Comparison of ENCODE assay signal across 8 cellular contexts in the genomic region with DNA sequence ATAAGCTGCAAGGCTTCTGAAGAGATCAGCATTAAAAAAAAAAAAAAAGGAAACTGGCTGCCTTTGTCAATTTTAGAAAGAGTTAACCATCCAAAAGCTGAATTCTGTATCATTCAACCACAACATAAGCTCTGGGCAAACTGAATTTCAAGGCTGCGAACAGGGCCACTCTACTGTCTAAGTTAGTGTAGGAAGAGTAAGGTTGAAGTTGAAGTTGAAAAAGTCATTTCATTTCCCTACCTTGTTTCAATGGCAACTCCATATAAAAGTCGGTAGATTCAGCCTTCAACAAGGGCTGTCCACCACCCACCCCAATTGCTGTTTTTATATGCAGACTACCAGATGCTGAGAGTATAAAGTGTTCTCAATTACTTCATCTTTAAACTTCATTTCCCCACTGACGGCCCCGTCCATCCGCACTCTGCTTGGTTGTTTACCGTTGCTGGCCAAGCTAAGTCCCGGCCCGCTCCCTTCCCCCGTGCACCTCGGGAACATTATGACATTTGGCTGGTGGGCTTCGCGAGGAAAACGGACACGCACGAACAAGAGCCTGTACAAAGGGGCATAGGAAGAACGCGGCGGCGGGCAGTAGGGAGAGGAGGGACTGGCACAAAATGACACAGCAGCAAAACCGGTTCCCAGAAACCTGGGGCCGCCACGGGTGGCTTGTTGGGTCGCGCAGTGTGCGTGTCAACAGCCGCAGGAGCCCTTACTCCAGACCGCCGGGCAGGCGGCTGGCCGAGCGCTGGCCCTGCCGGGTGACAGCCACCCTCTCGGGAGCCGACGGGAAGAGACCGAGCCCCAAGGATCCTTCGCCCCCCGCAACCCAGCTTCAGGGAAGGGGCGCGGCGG.
A peak's percentile ranks its signal among the peaks of the same experiment; 100 is the strongest.
DNase-seq lines count a peak whose midpoint lies in the region; ATAC-seq and TF ChIP-seq lines count a peak whose summit lies in the region.

No MANE protein-coding gene starts in this region.

- H3K27ac ChIP-seq in BLaER1 treated with 17β-estradiol and CSF1 and Interleukin-3, amounts not matched to agents 10 nM and 100 nM = peak overlapping the region; percentile 55 to 96 (median 92)
- peak overlapping the region; percentile 80 for H3K27ac ChIP-seq in SU-DHL-6 (ENCODE audit: low read depth, low read length)
- H3K27ac ChIP-seq in layer of hippocampus (ENCODE audit: low read depth, low read length) = peak overlapping the region; percentile 80

- no peaks in the 10 kb centered on the region for H3K27me3 Mint-ChIP-seq in central memory CD8-positive, alpha-beta T cell

- peak overlapping the region; percentile 89 to 96 (median 94) for H3K9ac ChIP-seq in BLaER1 treated with 17β-estradiol and CSF1 and Interleukin-3, amounts not matched to agents 10 nM and 100 nM
- H3K9ac ChIP-seq in SU-DHL-6 (ENCODE audit: low read length) = peak overlapping the region; percentile 90

- H3K36me3 Mint-ChIP-seq in central memory CD8-positive, alpha-beta T cell (ENCODE audit: insufficient read depth) = peaks cover 24% of the 10 kb centered on the region

- no peaks in the 10 kb centered on the region for H3K9me3 ChIP-seq in BLaER1 treated with 17β-estradiol and CSF1 and Interleukin-3, amounts not matched to agents 10 nM and 100 nM (replicated peaks in 1 of 11)
- no peaks in the 10 kb centered on the region for H3K9me3 ChIP-seq in SU-DHL-6 (ENCODE audit: insufficient read depth, low read length)

- no peaks in the 10 kb centered on the region for H3K27me3 ChIP-seq in BLaER1 treated with 17β-estradiol and CSF1 and Interleukin-3, amounts not matched to agents 10 nM and 100 nM
- H3K27me3 ChIP-seq in SU-DHL-6 (ENCODE audit: low read length) (no peaks in the 10 kb centered on the region), layer of hippocampus (ENCODE audit: control insufficient read depth, insufficient read depth, low read length) (no peaks in the 10 kb centered on the region)

- H3F3A ChIP-seq in SU-DHL-6 (ENCODE audit: insufficient read depth) = peaks cover 20% of the 10 kb centered on the region

- H3K9me2 ChIP-seq in SU-DHL-6 (replicated peaks; ENCODE audit: insufficient read depth, low read length) = no peaks in the 10 kb centered on the region

- peaks cover 55% of the 10 kb centered on the region for H3K4me1 Mint-ChIP-seq in central memory CD8-positive, alpha-beta T cell

- peak overlapping the region; percentile 70 to 98 (median 86) for H3K4me2 ChIP-seq in BLaER1 treated with 17β-estradiol and CSF1 and Interleukin-3, amounts not matched to agents 10 nM and 100 nM
- peak overlapping the region; percentile 99 for H3K4me2 ChIP-seq in SU-DHL-6 (ENCODE audit: low read depth, low read length, poor library complexity, severe bottlenecking)

- DNase-seq in central memory CD8-positive, alpha-beta T cell (ENCODE audit: low spot score in 2 of 2) = no peak
- peak; percentile 38 for DNase-seq in stimulated activated CD4-positive, alpha-beta T cell treated with anti-CD3 and anti-CD28 coated beads, Interleukin-4, amount 100 ng/mL, for 24 hours

- no peaks in the 10 kb centered on the region for H3K9me3 Mint-ChIP-seq in central memory CD8-positive, alpha-beta T cell

- peaks cover 53% of the 10 kb centered on the region for H3K79me2 ChIP-seq in SU-DHL-6 (ENCODE audit: insufficient read depth, low read length)

- H3K27ac Mint-ChIP-seq in central memory CD8-positive, alpha-beta T cell (ENCODE audit: low read depth) = peak overlapping the region; percentile 99

- ATAC-seq in GM18870 (IDR thresholded peaks at IDR 0.05; ENCODE audit: unreplicated experiment) (peak; percentile 2), HG03175 (IDR thresholded peaks at IDR 0.05; ENCODE audit: unreplicated experiment) (peak; percentile 17), GM21423 (IDR thresholded peaks at IDR 0.05; ENCODE audit: unreplicated experiment) (no peak)
- no peak for ATAC-seq in central memory CD8-positive, alpha-beta T cell (replicated peaks; ENCODE audit: extremely low read depth, poor library complexity, severe bottlenecking)

- peaks cover 0 to 13% (median 0%) of the 10 kb centered on the region in 11 experiments; a peak in 3 of 22 replicates for H4K20me1 ChIP-seq in BLaER1 treated with 17β-estradiol and CSF1 and Interleukin-3, amounts not matched to agents 10 nM and 100 nM
- H4K20me1 ChIP-seq in SU-DHL-6 (ENCODE audit: low read depth, low read length) = no peaks in the 10 kb centered on the region

- peak overlapping the region; percentile 12 for H2AFZ ChIP-seq in SU-DHL-6 (ENCODE audit: low read depth, low read length, severe bottlenecking)

- H3K4me3 ChIP-seq in BLaER1 treated with 17β-estradiol and CSF1 and Interleukin-3, amounts not matched to agents 10 nM and 100 nM = peak overlapping the region; percentile 84 to 99 (median 92)
- peak overlapping the region; percentile 82 for H3K4me3 ChIP-seq in SU-DHL-6 (ENCODE audit: insufficient read depth, low read length, poor library complexity, severe bottlenecking)

- H3K4me1 ChIP-seq in BLaER1 treated with 17β-estradiol and CSF1 and Interleukin-3, amounts not matched to agents 10 nM and 100 nM = peaks cover 21 to 48% (median 41%) of the 10 kb centered on the region in 10 experiments

- H3K36me3 ChIP-seq in BLaER1 treated with 17β-estradiol and CSF1 and Interleukin-3, amounts not matched to agents 10 nM and 100 nM = peaks cover 0 to under 1% (median 0%) of the 10 kb centered on the region in 11 experiments; a peak in 2 of 22 replicates
- no peaks in the 10 kb centered on the region for H3K36me3 ChIP-seq in SU-DHL-6 (ENCODE audit: low read length)

- no peak for TF ChIP-seq CTCF in SU-DHL-6 (IDR thresholded peaks at IDR 0.05; ENCODE audit: insufficient read depth, low read length, poor library complexity, severe bottlenecking)

- peak overlapping the region; percentile 98 for H3K4me3 Mint-ChIP-seq in central memory CD8-positive, alpha-beta T cell

Comparison
In these comparisons a context has a peak if more than half of its experiments do, and no peak if none do; other contexts are left out.
1. ATAC-seq: peak in GM18870 (single experiment) and HG03175 (single experiment); none in central memory CD8-positive, alpha-beta T cell (single experiment) and GM21423 (single experiment).
2. Peak in every context shown above with its lines, with median percentiles within 50 percentile points of each other: H3K27ac ChIP-seq.